ENCODE assay signal across 8 cellular contexts in genomic region chr1:15153184-15153841, GRCh38. TPM values are rescaled to one million over a fixed set of nuclear protein-coding genes. Genes with fewer than 3 reads are reported as not detected.
DNase-seq lines count a peak whose midpoint lies in the region; ATAC-seq and TF ChIP-seq lines count a peak whose summit lies in the region.

TMEM51 (plus strand) TSS chr1:15153747; CDS start chr1:15215088, 61,341 bp downstream.

- CTCF ChIA-PET in BJ (lab: Yijun Ruan, JAX): interaction anchor here (0.7 to 9.9 kb wide), 21 partner anchors 12 to 278 kb away, joined by 3 to 127 read pairs (median 5); no protein-coding TSS in a partner anchor

- no peak within 1 kb of the TSS for H2BK120ac ChIP-seq in H9 (ENCODE audit: low read depth, low read length, poor library complexity, severe bottlenecking)

- no peak within 1 kb of the TSS for H2BK5ac ChIP-seq in H9 (ENCODE audit: insufficient read length, low read length)

- no peak within 1 kb of the TSS; the same call in 1 of the 2 replicates for H3K14ac ChIP-seq in H9 (ENCODE audit: insufficient read depth, low read length)

- H4K20me1 ChIP-seq in H9 (ENCODE audit: control insufficient read depth, insufficient read depth, insufficient read length): no peaks in the 10 kb centered on the region

- H2BK15ac ChIP-seq in H9 (ENCODE audit: low read depth, low read length): no peak within 1 kb of the TSS

- no peak within 1 kb of the TSS for H2AFZ ChIP-seq in H9 (ENCODE audit: low read length)

- H3K9ac ChIP-seq in H9 (ENCODE audit: extremely low read depth, insufficient read length, low read length): no peak within 1 kb of the TSS

- H3K36me3 ChIP-seq in BJ (ENCODE audit: control insufficient read depth, insufficient read depth, low read length): no peaks in the 10 kb centered on the region

- no peak within 1 kb of the TSS for H2BK20ac ChIP-seq in H9 (ENCODE audit: low read depth, low read length, poor library complexity, severe bottlenecking)

- no peak within 1 kb of the TSS for H3K56ac ChIP-seq in H9 (ENCODE audit: insufficient read length, low read depth, low read length)

- no peak within 1 kb of the TSS for H2BK12ac ChIP-seq in H9 (ENCODE audit: insufficient read length, low read depth, low read length)

- H3K23me2 ChIP-seq in H9 (ENCODE audit: insufficient read length, low read depth, low read length, poor library complexity, severe bottlenecking): peaks cover 21% of the 10 kb centered on the region

- H3K4me3 Mint-ChIP-seq in H9: peak within 1 kb of the TSS; percentile 81 to 95
- peak within 1 kb of the TSS; percentile 52 to 76 for H3K4me3 Mint-ChIP-seq in stimulated activated naive CD8-positive, alpha-beta T cell treated with anti-CD3 and anti-CD28 coated beads, Interleukin-15, amount 100 ng/mL, for 72 hours

- H3K4me1 ChIP-seq in H9 (ENCODE audit: insufficient read depth, low read length): no peaks in the 10 kb centered on the region

- H3K27ac ChIP-seq in H9 (ENCODE audit: insufficient read length, low read depth, low read length) (no peak within 1 kb of the TSS), cingulate gyrus (ENCODE audit: low read depth, low read length) (peak within 1 kb of the TSS; percentile 47)

- H3K18ac ChIP-seq in H9 (ENCODE audit: insufficient read length, low read depth, low read length): no peak within 1 kb of the TSS

- WGBS in H9 (ENCODE audit: extremely low coverage, insufficient read length, low lambda C conversion rate): no CpG with 5 or more reads among the region's 56 CpGs

- H3K4me2 ChIP-seq in H9 (ENCODE audit: insufficient read depth, insufficient read length, low read length): peak within 1 kb of the TSS; percentile 76

- H3K36me3 Mint-ChIP-seq in H9 (ENCODE audit: insufficient read depth in 1 of 3, low read depth in 3 of 3): peaks cover 0 to 4% (median 3%) of the 10 kb centered on the region in 3 experiments; a peak in 2 of 7 replicates

- H3K27me3 Mint-ChIP-seq in H9 (ENCODE audit: low read depth): peaks cover 53% of the 10 kb centered on the region
- H3K27me3 Mint-ChIP-seq in stimulated activated naive CD8-positive, alpha-beta T cell treated with anti-CD3 and anti-CD28 coated beads, Interleukin-15, amount 100 ng/mL, for 72 hours: peaks cover 73% of the 10 kb centered on the region

- peaks cover 0 to 5% of the 10 kb centered on the region in 2 experiments; a peak in 2 of 5 replicates for H3K9me3 Mint-ChIP-seq in H9
- no peaks in the 10 kb centered on the region for H3K9me3 Mint-ChIP-seq in stimulated activated naive CD8-positive, alpha-beta T cell treated with anti-CD3 and anti-CD28 coated beads, Interleukin-15, amount 100 ng/mL, for 72 hours

- H3K79me1 ChIP-seq in H9 (ENCODE audit: insufficient read depth, low read depth, low read length, poor library complexity, severe bottlenecking): no peaks in the 10 kb centered on the region

- no peaks in the 10 kb centered on the region for H3K9me3 ChIP-seq in H9 (ENCODE audit: control insufficient read depth, low read depth, low read length)

- H4K91ac ChIP-seq in H9 (ENCODE audit: insufficient read length, low read depth, low read length): no peak within 1 kb of the TSS

- no peak within 1 kb of the TSS for H3K27ac Mint-ChIP-seq in H9
- no peak within 1 kb of the TSS for H3K27ac Mint-ChIP-seq in stimulated activated naive CD8-positive, alpha-beta T cell treated with anti-CD3 and anti-CD28 coated beads, Interleukin-15, amount 100 ng/mL, for 72 hours

- H3T11ph ChIP-seq in H9 (ENCODE audit: low read length): no peak within 1 kb of the TSS

- H3K27me3 ChIP-seq in BJ (ENCODE audit: control insufficient read depth, insufficient read depth, low read length) (peaks cover 11% of the 10 kb centered on the region), H9 (ENCODE audit: insufficient read depth, low read length) (no peaks in the 10 kb centered on the region; the same call in 1 of the 2 replicates)

- intact Hi-C loops in left colon (cut with DNase I, micrococcal nuclease): loop anchor here in 1 of 2 donors (10.0 kb wide), 1 partner anchor 121 kb away; no protein-coding TSS in a partner anchor

- no peak within 1 kb of the TSS for H3K23ac ChIP-seq in H9 (ENCODE audit: insufficient read length, low read depth, low read length)

- H3K4me3 ChIP-seq in BJ (ENCODE audit: low read depth, low read length): peak within 1 kb of the TSS; percentile 41

- DNase-seq in BJ (ENCODE audit: low read depth): no peak
- peak; percentile 84 for DNase-seq in H9
- peak; percentile 49 for DNase-seq in RKO (ENCODE audit: low spot score)
- DNase-seq in left colon: peak; percentile 85 to 88
- DNase-seq in stimulated activated naive CD8-positive, alpha-beta T cell treated with anti-CD3 and anti-CD28 coated beads, Interleukin-15, amount 100 ng/mL, for 72 hours: peak in 1 of 2 donors; percentile 2
- no peak for DNase-seq in NOMO-1 treated with DMSO at 0.1 percent for 48 hours (lab: John Stamatoyannopoulos, UW; ENCODE audit: unreplicated experiment)
- no peak for DNase-seq in NOMO-1 treated with dmso at 0.1 percent for 144 hours (lab: John Stamatoyannopoulos, UW; ENCODE audit: unreplicated experiment)

- TF ChIP-seq CTCF in BJ (IDR thresholded peaks at IDR 0.05; ENCODE audit: insufficient read depth, low read depth, low read length): no peak
- TF ChIP-seq CTCF in H9 (conservative IDR thresholded peaks at IDR 0.05): no peak

- no peak within 1 kb of the TSS for H2AK5ac ChIP-seq in H9 (ENCODE audit: insufficient read length, low read length)

- POLR2A ChIA-PET in BJ (lab: Charles Lee): no interaction called here

- H3K79me2 ChIP-seq in H9 (ENCODE audit: insufficient read depth, low read length): no peaks in the 10 kb centered on the region

- peak; percentile 77 for ATAC-seq in left colon
- peak; percentile 38 for ATAC-seq in stimulated activated naive CD8-positive, alpha-beta T cell treated with anti-CD3 and anti-CD28 coated beads, Interleukin-15, amount 100 ng/mL, for 72 hours

- peaks cover 37 to 45% of the 10 kb centered on the region in 2 experiments for H3K4me1 Mint-ChIP-seq in H9
- H3K4me1 Mint-ChIP-seq in stimulated activated naive CD8-positive, alpha-beta T cell treated with anti-CD3 and anti-CD28 coated beads, Interleukin-15, amount 100 ng/mL, for 72 hours: peaks cover 35% of the 10 kb centered on the region

- H4K8ac ChIP-seq in H9 (replicated peaks; ENCODE audit: insufficient read length, low read depth, low read length): no peak within 1 kb of the TSS

- H3K4ac ChIP-seq in H9 (ENCODE audit: low read depth, low read length): no peak within 1 kb of the TSS

- no peak within 1 kb of the TSS for H4K5ac ChIP-seq in H9 (ENCODE audit: insufficient read length, low read depth, low read length)

RNA-seq across cellular contexts. Expression of gene TMEM51, which starts in this region (rescaled TPM):
- polyA plus RNA-seq in BJ (2011; rRNA removed): 1.6 and 2.0 TPM in 2 replicates
- 0.31 and 0.85 TPM in 2 replicates for polyA minus RNA-seq in BJ (2011; rRNA and poly(A)+ RNA removed)
- total RNA-seq in H9 (2021) (4.6 and 4.8 TPM in 2 replicates), left colon (10 to 100 TPM; 23.4 to 27.4 TPM)

Comparison
In these comparisons a context has a peak if more than half of its experiments do, and no peak if none do; other contexts are left out.
1. DNase-seq: peak in H9 (single experiment), RKO (single experiment) and left colon (2 of 2); none in BJ (single experiment), NOMO-1 treated with DMSO at 0.1 percent for 48 hours (single experiment) and NOMO-1 treated with dmso at 0.1 percent for 144 hours (single experiment).